Comparison of ENCODE assay signal across 11 cellular contexts in genomic region chr16:61580579-61580978, GRCh38.
DNase-seq lines count a peak whose midpoint lies in the region; ATAC-seq and TF ChIP-seq lines count a peak whose summit lies in the region.
"Had no signal": no experiment of that assay in that cellular context is flagged by ENCODE, and none has a peak within 500 bp of the region (broad histone marks: within the 10 kb centered on the region; RNA-seq: fewer than 3 reads in every experiment).

No MANE protein-coding gene starts in this region.

- ATAC-seq in sciatic nerve (peak; percentile 26), upper lobe of right lung (peak; percentile 35)

- H3K4me3 Mint-ChIP-seq in CD14-positive monocyte (no peak overlapping the region), chondrocyte (ENCODE audit: unreplicated experiment) (no peak overlapping the region)
- H3K4me3 Mint-ChIP-seq: CD4-positive, alpha-beta T cell had no signal

- no peaks in the 10 kb centered on the region for H3K9me3 ChIP-seq in upper lobe of right lung
- H3K9me3 ChIP-seq: BE2C, Caco-2, HAP-1 had no signal

- H3K4me1 ChIP-seq in upper lobe of right lung: no peaks in the 10 kb centered on the region
- H3K4me1 ChIP-seq: BE2C, Caco-2, HAP-1 had no signal

- no peak overlapping the region for H3K4me3 ChIP-seq in upper lobe of right lung
- H3K4me3 ChIP-seq: HAP-1 had no signal

- H3K4me1 Mint-ChIP-seq in CD14-positive monocyte (no peaks in the 10 kb centered on the region), chondrocyte (ENCODE audit: low read depth) (no peaks in the 10 kb centered on the region)

- H3K9me3 Mint-ChIP-seq in CD14-positive monocyte: peaks cover 0 to 14% (median 7%) of the 10 kb centered on the region in 7 donors
- H3K9me3 Mint-ChIP-seq in chondrocyte (ENCODE audit: low read depth): no peaks in the 10 kb centered on the region

- H3K27ac ChIP-seq in upper lobe of right lung: no peak overlapping the region

- H3K36me3 Mint-ChIP-seq in CD14-positive monocyte (no peaks in the 10 kb centered on the region), chondrocyte (ENCODE audit: low read depth) (no peaks in the 10 kb centered on the region)

- no peaks in the 10 kb centered on the region for H3K27me3 Mint-ChIP-seq in CD14-positive monocyte (ENCODE audit: low read depth in 3 of 3)
- H3K27me3 Mint-ChIP-seq in chondrocyte (ENCODE audit: low read depth): peaks cover 2% of the 10 kb centered on the region
- H3K27me3 Mint-ChIP-seq: CD4-positive, alpha-beta T cell had no signal

- peak; percentile 43 for DNase-seq in CD14-positive monocyte (ENCODE audit: low spot score)
- peak; percentile 78 for DNase-seq in chondrocyte (ENCODE audit: low spot score)
- DNase-seq in sciatic nerve (ENCODE audit: low spot score): no peak
- DNase-seq in upper lobe of right lung: peak; percentile 61
- DNase-seq in dedifferentiated amniotic fluid mesenchymal stem cell (ENCODE audit: extremely low spot score): no peak
- DNase-seq in MV-4-11 (lab: John Stamatoyannopoulos, UW): no peak
- DNase-seq: BE2C; C1 segment of cervical spinal cord; Caco-2; CD4-positive, alpha-beta T cell had no signal

- TF ChIP-seq CTCF in CD14-positive monocyte (IDR thresholded peaks at IDR 0.05) (no peak), chondrocyte (IDR thresholded peaks at IDR 0.05) (no peak), upper lobe of right lung (IDR thresholded peaks at IDR 0.05) (no peak)

- intact Hi-C loops in CD14-positive monocyte (cut with micrococcal nuclease) (no loop called here), sciatic nerve (cut with DNase I) (no loop called here), upper lobe of right lung (cut with DNase I) (no loop called here)

- no peaks in the 10 kb centered on the region for H3K36me3 ChIP-seq in upper lobe of right lung
- H3K36me3 ChIP-seq: BE2C, HAP-1 had no signal

- no peak overlapping the region for H3K27ac Mint-ChIP-seq in CD14-positive monocyte
- no peak overlapping the region for H3K27ac Mint-ChIP-seq in chondrocyte (ENCODE audit: unreplicated experiment)
- H3K27ac Mint-ChIP-seq: CD4-positive, alpha-beta T cell had no signal

- no peaks in the 10 kb centered on the region for H3K27me3 ChIP-seq in upper lobe of right lung
- H3K27me3 ChIP-seq: BE2C had no signal

Comparison
In these comparisons a context has a peak if more than half of its experiments do, and no peak if none do; other contexts are left out.
1. DNase-seq: peak in CD14-positive monocyte (single experiment), chondrocyte (single experiment) and upper lobe of right lung (single experiment); none in sciatic nerve (single experiment), dedifferentiated amniotic fluid mesenchymal stem cell (single experiment) and MV-4-11 (single experiment).